Comparison of ENCODE assay signal across 25 cellular contexts in the genomic region with DNA sequence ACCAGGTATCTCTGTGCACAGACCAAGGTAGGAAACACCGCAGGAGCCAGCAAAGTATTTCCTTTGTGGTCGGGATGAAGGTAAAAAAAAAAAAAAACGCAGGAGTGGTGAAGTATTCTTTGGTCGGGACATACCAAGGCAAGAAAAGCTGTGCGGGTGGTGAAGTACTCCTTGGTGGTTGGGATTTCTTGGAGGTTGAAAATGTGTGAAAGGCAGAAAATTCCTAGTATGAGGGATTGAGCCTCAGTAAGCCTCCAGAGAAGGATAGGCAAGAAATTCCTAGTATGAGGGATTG.
"Had no signal": no experiment of that assay in that cellular context is flagged by ENCODE, and none has a peak within 500 bp of the region (broad histone marks: within the 10 kb centered on the region; RNA-seq: fewer than 3 reads in every experiment).

No MANE protein-coding gene starts in this region.

- FAIRE-seq: colon, islet of Langerhans, keratinocyte had no signal

- ATAC-seq: effector memory CD8-positive, alpha-beta T cell; esophagus mucosa; gastrocnemius medialis; heart right ventricle; left cardiac atrium; left lung; left ventricle myocardium superior; lower lobe of right lung; mucosa of descending colon had no signal

- DNase-seq: dermis blood vessel endothelial cell; dorsolateral prefrontal cortex; effector CD4-positive, alpha-beta T cell; effector memory CD8-positive, alpha-beta T cell; erythroblast; esophagus squamous epithelium; foreskin fibroblast; foreskin melanocyte; gastrocnemius medialis; glutamatergic neuron; head of caudate nucleus; heart right ventricle; hippocampal formation; left cardiac atrium; left lung; left ventricle myocardium superior; lower lobe of right lung; mucosa of descending colon; naive B cell had no signal

- H3K4me3 ChIP-seq: coronary artery, dorsolateral prefrontal cortex, esophagus squamous epithelium, gastrocnemius medialis, heart right ventricle, left lung, lower lobe of right lung, mucosa of descending colon had no signal

- H3K4me1 ChIP-seq: esophagus squamous epithelium, gastrocnemius medialis, heart right ventricle, left lung, lower lobe of right lung had no signal

- H3K9me3 ChIP-seq: gastrocnemius medialis had no signal

- H3K27ac ChIP-seq: coronary artery, dorsolateral prefrontal cortex, epithelial cell of prostate, esophagus squamous epithelium, gastrocnemius medialis, heart right ventricle, left lung, lower lobe of right lung had no signal

- H3K36me3 ChIP-seq: esophagus squamous epithelium, gastrocnemius medialis, heart right ventricle, left lung, lower lobe of right lung had no signal

- H3K27me3 ChIP-seq: esophagus squamous epithelium, gastrocnemius medialis, heart right ventricle, left lung had no signal
